In genomic region chr14:56590535-56590951, GRCh38 we compare ENCODE assay signal across 1 cellular context.
TF ChIP-seq lines count a peak whose summit lies in the region.

No MANE protein-coding gene starts in this region.

TF ChIP-seq in HEK293, 187 proteins besides CTCF, POLR2A, EP300 and RAD21 (continued from another document):
- TF ChIP-seq ZNF692 (tag by site-specific recombination; IDR thresholded peaks at IDR 0.05) (no peak), TRIM28 (IDR thresholded peaks at IDR 0.05; ENCODE audit: borderline replicate concordance, low read length) (peak; percentile 72), WT1 (tag by site-specific recombination; IDR thresholded peaks at IDR 0.05) (0 out of 2 replicates have a peak, but pooled peaks have one; percentile 32), ZNF184 (tag by site-specific recombination; IDR thresholded peaks at IDR 0.05) (no peak), OVOL3 (tag by site-specific recombination; IDR thresholded peaks at IDR 0.05) (no peak), ZNF549 (tag by site-specific recombination; IDR thresholded peaks at IDR 0.05) (no peak), ZNF169 (tag by site-specific recombination; IDR thresholded peaks at IDR 0.05) (no peak), SP7 (tag by site-specific recombination; IDR thresholded peaks at IDR 0.05) (peak; percentile 87), HOXC10 (CRISPR knock-in tag; IDR thresholded peaks at IDR 0.05) (no peak), ZBTB8A (tag by site-specific recombination; IDR thresholded peaks at IDR 0.05) (0 out of 2 replicates have a peak, but pooled peaks have one; percentile 11), ZNF785 (tag by site-specific recombination; IDR thresholded peaks at IDR 0.05) (no peak), SETDB1 (IDR thresholded peaks at IDR 0.05; ENCODE audit: insufficient read length, low read length) (no peak), ZNF335 (tag by site-specific recombination; conservative IDR thresholded peaks at IDR 0.05) (no peak), PRDM2 (tag by site-specific recombination; IDR thresholded peaks at IDR 0.05; ENCODE audit: borderline replicate concordance) (no peak), ZNF366 (tag by site-specific recombination; conservative IDR thresholded peaks at IDR 0.05) (peak; percentile 68), ZNF629 (tag by site-specific recombination; IDR thresholded peaks at IDR 0.05) (peak; percentile 58), ZFP41 (tag by site-specific recombination; IDR thresholded peaks at IDR 0.05; ENCODE audit: borderline replicate concordance) (no peak), ZNF488 (tag by site-specific recombination; IDR thresholded peaks at IDR 0.05) (no peak), ZFP3 (tag by site-specific recombination; IDR thresholded peaks at IDR 0.05; ENCODE audit: low read depth) (no peak), ZNF660 (tag by site-specific recombination; IDR thresholded peaks at IDR 0.05) (no peak), MZF1 (tag by site-specific recombination; IDR thresholded peaks at IDR 0.05; ENCODE audit: borderline replicate concordance) (peak; percentile 82; the same call in 1 of the 2 replicates), ZNF211 (tag by site-specific recombination; IDR thresholded peaks at IDR 0.05; ENCODE audit: low read depth) (no peak), GFI1B (tag by site-specific recombination; IDR thresholded peaks at IDR 0.05) (0 out of 2 replicates have a peak, but pooled peaks have one; percentile 6), ZNF747 (tag by site-specific recombination; IDR thresholded peaks at IDR 0.05) (no peak), KLF10 (tag by site-specific recombination; IDR thresholded peaks at IDR 0.05) (no peak), SP2 (tag by site-specific recombination; IDR thresholded peaks at IDR 0.05) (no peak), ZNF214 (tag by site-specific recombination; IDR thresholded peaks at IDR 0.05; ENCODE audit: borderline replicate concordance) (no peak), ZNF768 (tag by site-specific recombination; IDR thresholded peaks at IDR 0.05) (no peak), SCRT2 (tag by site-specific recombination; IDR thresholded peaks at IDR 0.05) (no peak), ZBTB26 (tag by site-specific recombination; optimal IDR thresholded peaks at IDR 0.05) (no peak), PRDM10 (tag by site-specific recombination; IDR thresholded peaks at IDR 0.05) (peak; percentile 56), ZNF223 (tag by site-specific recombination; IDR thresholded peaks at IDR 0.05) (no peak), ZXDB (tag by site-specific recombination; IDR thresholded peaks at IDR 0.05) (peak; percentile 89), ZNF654 (tag by site-specific recombination; IDR thresholded peaks at IDR 0.05; ENCODE audit: low read depth) (no peak), KLF8 (tag by site-specific recombination; IDR thresholded peaks at IDR 0.05) (no peak), ZBTB48 (tag by site-specific recombination; IDR thresholded peaks at IDR 0.05) (no peak), FEZF1 (tag by site-specific recombination; IDR thresholded peaks at IDR 0.05) (peak; percentile 78), PRDM4 (tag by site-specific recombination; IDR thresholded peaks at IDR 0.05) (0 out of 2 replicates have a peak, but pooled peaks have one; percentile 21)
- TF ChIP-seq, protein P1, sequence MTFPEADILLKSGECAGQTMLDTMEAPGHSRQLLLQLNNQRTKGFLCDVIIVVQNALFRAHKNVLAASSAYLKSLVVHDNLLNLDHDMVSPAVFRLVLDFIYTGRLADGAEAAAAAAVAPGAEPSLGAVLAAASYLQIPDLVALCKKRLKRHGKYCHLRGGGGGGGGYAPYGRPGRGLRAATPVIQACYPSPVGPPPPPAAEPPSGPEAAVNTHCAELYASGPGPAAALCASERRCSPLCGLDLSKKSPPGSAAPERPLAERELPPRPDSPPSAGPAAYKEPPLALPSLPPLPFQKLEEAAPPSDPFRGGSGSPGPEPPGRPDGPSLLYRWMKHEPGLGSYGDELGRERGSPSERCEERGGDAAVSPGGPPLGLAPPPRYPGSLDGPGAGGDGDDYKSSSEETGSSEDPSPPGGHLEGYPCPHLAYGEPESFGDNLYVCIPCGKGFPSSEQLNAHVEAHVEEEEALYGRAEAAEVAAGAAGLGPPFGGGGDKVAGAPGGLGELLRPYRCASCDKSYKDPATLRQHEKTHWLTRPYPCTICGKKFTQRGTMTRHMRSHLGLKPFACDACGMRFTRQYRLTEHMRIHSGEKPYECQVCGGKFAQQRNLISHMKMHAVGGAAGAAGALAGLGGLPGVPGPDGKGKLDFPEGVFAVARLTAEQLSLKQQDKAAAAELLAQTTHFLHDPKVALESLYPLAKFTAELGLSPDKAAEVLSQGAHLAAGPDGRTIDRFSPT (tag by site-specific recombination; IDR thresholded peaks at IDR 0.05) = no peak
- TF ChIP-seq, protein P2, sequence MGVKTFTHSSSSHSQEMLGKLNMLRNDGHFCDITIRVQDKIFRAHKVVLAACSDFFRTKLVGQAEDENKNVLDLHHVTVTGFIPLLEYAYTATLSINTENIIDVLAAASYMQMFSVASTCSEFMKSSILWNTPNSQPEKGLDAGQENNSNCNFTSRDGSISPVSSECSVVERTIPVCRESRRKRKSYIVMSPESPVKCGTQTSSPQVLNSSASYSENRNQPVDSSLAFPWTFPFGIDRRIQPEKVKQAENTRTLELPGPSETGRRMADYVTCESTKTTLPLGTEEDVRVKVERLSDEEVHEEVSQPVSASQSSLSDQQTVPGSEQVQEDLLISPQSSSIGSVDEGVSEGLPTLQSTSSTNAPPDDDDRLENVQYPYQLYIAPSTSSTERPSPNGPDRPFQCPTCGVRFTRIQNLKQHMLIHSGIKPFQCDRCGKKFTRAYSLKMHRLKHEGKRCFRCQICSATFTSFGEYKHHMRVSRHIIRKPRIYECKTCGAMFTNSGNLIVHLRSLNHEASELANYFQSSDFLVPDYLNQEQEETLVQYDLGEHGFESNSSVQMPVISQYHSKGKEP (tag by site-specific recombination; IDR thresholded peaks at IDR 0.05) = peak; percentile 38; the same call in 1 of the 2 replicates
